13 cellular contexts compared by ENCODE assay signal in genomic region chr6:121944361-121944760, GRCh38.
"Had no signal": no experiment of that assay in that cellular context is flagged by ENCODE, and none has a peak within 500 bp of the region (broad histone marks: within the 10 kb centered on the region; RNA-seq: fewer than 3 reads in every experiment).

No MANE protein-coding gene starts in this region.

- ATAC-seq: activated CD4-positive, alpha-beta T cell treated with anti-CD3 and anti-CD28 coated beads for 36 hours; activated T-cell treated with anti-CD3 and anti-CD28 coated beads, Interleukin-2, amount 50 U/mL, for 72 hours; sciatic nerve had no signal

- H3K4me3 Mint-ChIP-seq: activated CD4-positive, alpha-beta memory T cell treated with anti-CD3 and anti-CD28 coated beads, Interleukin-2, amount 10 ng/mL, durations not matched to agents 7 days and 5 days; activated CD4-positive, alpha-beta T cell treated with anti-CD3 and anti-CD28 coated beads for 36 hours; activated naive CD8-positive, alpha-beta T cell treated with anti-CD3 and anti-CD28 coated beads for 36 hours; activated T-cell treated with anti-CD3 and anti-CD28 coated beads, Interleukin-2, amount 50 U/mL, for 72 hours; type B pancreatic cell had no signal

- H3K9me3 Mint-ChIP-seq: type B pancreatic cell had no signal

- H3K27ac Mint-ChIP-seq: activated CD4-positive, alpha-beta memory T cell treated with anti-CD3 and anti-CD28 coated beads, Interleukin-2, amount 10 ng/mL, durations not matched to agents 7 days and 5 days; activated CD4-positive, alpha-beta T cell treated with anti-CD3 and anti-CD28 coated beads for 36 hours; activated naive CD8-positive, alpha-beta T cell treated with anti-CD3 and anti-CD28 coated beads for 36 hours; activated T-cell treated with anti-CD3 and anti-CD28 coated beads, Interleukin-2, amount 50 U/mL, for 72 hours; type B pancreatic cell had no signal

- H3K4me1 Mint-ChIP-seq: activated CD4-positive, alpha-beta memory T cell treated with anti-CD3 and anti-CD28 coated beads, Interleukin-2, amount 10 ng/mL, durations not matched to agents 7 days and 5 days; activated CD4-positive, alpha-beta T cell treated with anti-CD3 and anti-CD28 coated beads for 36 hours; activated naive CD8-positive, alpha-beta T cell treated with anti-CD3 and anti-CD28 coated beads for 36 hours had no signal

- DNase-seq: activated CD4-positive, alpha-beta memory T cell treated with anti-CD3 and anti-CD28 coated beads, Interleukin-2, amount 10 ng/mL, durations not matched to agents 7 days and 5 days; activated CD4-positive, alpha-beta T cell treated with anti-CD3 and anti-CD28 coated beads for 36 hours; activated gamma-delta T cell treated with Interleukin-2 at 50 U/mL for 16 hours; activated naive CD8-positive, alpha-beta T cell treated with anti-CD3 and anti-CD28 coated beads for 36 hours; activated T-cell treated with anti-CD3 and anti-CD28 coated beads, Interleukin-2, amount 50 U/mL, for 72 hours; colonic mucosa; hippocampal formation; kidney glomerular epithelial cell; stimulated activated naive CD4-positive, alpha-beta T cell; WERI-Rb-1 had no signal

- H3K36me3 Mint-ChIP-seq: type B pancreatic cell had no signal

- H3K27me3 Mint-ChIP-seq: activated CD4-positive, alpha-beta memory T cell treated with anti-CD3 and anti-CD28 coated beads, Interleukin-2, amount 10 ng/mL, durations not matched to agents 7 days and 5 days; activated CD4-positive, alpha-beta T cell treated with anti-CD3 and anti-CD28 coated beads for 36 hours; type B pancreatic cell had no signal

- H3K4me3 ChIP-seq: cardiac muscle cell, colonic mucosa had no signal
